Comparison of ENCODE assay signal across 1 cellular context in genomic region chr6:144338474-144338873, GRCh38.
TF ChIP-seq lines count a peak whose summit lies in the region.

No MANE protein-coding gene starts in this region.

TF ChIP-seq in HepG2, 621 proteins besides CTCF, POLR2A, EP300 and RAD21 (continued from another document):
- TF ChIP-seq CREBL2 (CRISPR knock-in tag; IDR thresholded peaks at IDR 0.05; ENCODE audit: borderline replicate concordance): no peak
- TF ChIP-seq SNAPC4 (CRISPR knock-in tag; IDR thresholded peaks at IDR 0.05): no peak
- TF ChIP-seq ZFP1 (CRISPR knock-in tag; IDR thresholded peaks at IDR 0.05): no peak
- TF ChIP-seq ZNF674 (CRISPR knock-in tag; IDR thresholded peaks at IDR 0.05; ENCODE audit: low read depth): no peak
- TF ChIP-seq SPEN (CRISPR knock-in tag; IDR thresholded peaks at IDR 0.05; ENCODE audit: low read depth): no peak
- no peak for TF ChIP-seq ZNF180 (CRISPR knock-in tag; IDR thresholded peaks at IDR 0.05; ENCODE audit: borderline replicate concordance, low read depth)
- no peak for TF ChIP-seq MYPOP (CRISPR knock-in tag; IDR thresholded peaks at IDR 0.05)
- no peak for TF ChIP-seq MXD3 (CRISPR knock-in tag; IDR thresholded peaks at IDR 0.05)
- no peak for TF ChIP-seq ZNF44 (CRISPR knock-in tag; IDR thresholded peaks at IDR 0.05)
- no peak for TF ChIP-seq ZNF3 (CRISPR knock-in tag; IDR thresholded peaks at IDR 0.05)
- no peak for TF ChIP-seq NFRKB (IDR thresholded peaks at IDR 0.05)
- no peak for TF ChIP-seq ZNF468 (CRISPR knock-in tag; IDR thresholded peaks at IDR 0.05)
- no peak for TF ChIP-seq ZNF597 (CRISPR knock-in tag; IDR thresholded peaks at IDR 0.05)
- TF ChIP-seq ZNF121 (CRISPR knock-in tag; IDR thresholded peaks at IDR 0.05): no peak
TF ChIP-seq in HepG2: peak in this region for 0.
